18 cellular contexts compared by ENCODE assay signal in genomic region chr3:42914771-42915515, GRCh38. TPM values are rescaled to one million over a fixed set of nuclear protein-coding genes. Genes with fewer than 3 reads are reported as not detected.
"Had no signal": no experiment of that assay in that cellular context is flagged by ENCODE, and none has a peak within 500 bp of the region (broad histone marks: within the 10 kb centered on the region; RNA-seq: fewer than 3 reads in every experiment).

No MANE protein-coding gene starts in this region.

- H3K27ac Mint-ChIP-seq: activated CD4-positive, alpha-beta memory T cell treated with anti-CD3 and anti-CD28 coated beads, Interleukin-2, amount 10 ng/mL, durations not matched to agents 7 days and 5 days; immature natural killer cell; naive thymus-derived CD4-positive, alpha-beta T cell had no signal

- H3K4me3 ChIP-seq: lower lobe of right lung, right atrium auricular region, smooth muscle cell, tibial artery, vagina had no signal

- DNase-seq: activated CD4-positive, alpha-beta memory T cell treated with anti-CD3 and anti-CD28 coated beads, Interleukin-2, amount 10 ng/mL, durations not matched to agents 7 days and 5 days; activated gamma-delta T cell treated with Interleukin-2 at 50 U/mL for 16 hours; activated T-cell treated with anti-CD3 and anti-CD28 coated beads, Interleukin-2, amount 50 U/mL, for 72 hours; hypothalamus; immature natural killer cell; lower lobe of right lung; naive thymus-derived CD4-positive, alpha-beta T cell; posterior cingulate gyrus; T1000; tibial artery had no signal

- H3K36me3 ChIP-seq: neutrophil had no signal

- H3K27ac ChIP-seq: lower lobe of right lung, neutrophil, right atrium auricular region, tibial artery, vagina, VCaP had no signal

- ATAC-seq: activated T-cell treated with anti-CD3 and anti-CD28 coated beads, Interleukin-2, amount 50 U/mL, for 72 hours; esophagus mucosa; lower lobe of right lung; naive thymus-derived CD4-positive, alpha-beta T cell had no signal

- H3K4me3 Mint-ChIP-seq: activated CD4-positive, alpha-beta memory T cell treated with anti-CD3 and anti-CD28 coated beads, Interleukin-2, amount 10 ng/mL, durations not matched to agents 7 days and 5 days; activated T-cell treated with anti-CD3 and anti-CD28 coated beads, Interleukin-2, amount 50 U/mL, for 72 hours; central memory CD8-positive, alpha-beta T cell; immature natural killer cell had no signal

- H3K4me1 Mint-ChIP-seq: activated CD4-positive, alpha-beta memory T cell treated with anti-CD3 and anti-CD28 coated beads, Interleukin-2, amount 10 ng/mL, durations not matched to agents 7 days and 5 days; central memory CD8-positive, alpha-beta T cell; immature natural killer cell; naive thymus-derived CD4-positive, alpha-beta T cell had no signal

- H3K27me3 ChIP-seq: neutrophil, right atrium auricular region, tibial artery, vagina had no signal

- H3K4me1 ChIP-seq: lower lobe of right lung, right atrium auricular region, tibial artery, vagina had no signal

- H3K4me2 ChIP-seq: smooth muscle cell had no signal

RNA-seq across cellular contexts. Expression of gene ZNF662, which starts 9.0 kb away (rescaled TPM):
- polyA plus RNA-seq: smooth muscle cell had no signal

RNA-seq across cellular contexts. Expression of gene CYP8B1, which starts 39.3 kb away (rescaled TPM):
- total RNA-seq: activated CD4-positive, alpha-beta memory T cell treated with anti-CD3 and anti-CD28 coated beads, Interleukin-2, amount 10 ng/mL, durations not matched to agents 7 days and 5 days; activated T-cell treated with anti-CD3 and anti-CD28 coated beads, Interleukin-2, amount 50 U/mL, for 72 hours; esophagus mucosa; fibroblast of villous mesenchyme; lower lobe of right lung; naive thymus-derived CD4-positive, alpha-beta T cell; right atrium auricular region; smooth muscle cell; vagina had no signal
- polyA plus RNA-seq: immature natural killer cell; naive thymus-derived CD4-positive, alpha-beta T cell; smooth muscle cell had no signal
